Comparison of ENCODE assay signal across 1 cellular context in genomic region chr22:50012201-50013181, GRCh38.
A peak's percentile ranks its signal among the peaks of the same experiment; 100 is the strongest.
TF ChIP-seq lines count a peak whose summit lies in the region.

Gene IL17REL, minus strand, starts transcription at chr22:50012765. Its CDS starts 119 bp downstream, at chr22:50012646.

TF ChIP-seq in HepG2, 621 proteins besides CTCF, POLR2A, EP300 and RAD21 (continued from another document):
- TF ChIP-seq ZNF710 (CRISPR knock-in tag; IDR thresholded peaks at IDR 0.05; ENCODE audit: borderline replicate concordance) (no peak), ZNF704 (CRISPR knock-in tag; IDR thresholded peaks at IDR 0.05; ENCODE audit: borderline replicate concordance) (no peak), EED (CRISPR knock-in tag; IDR thresholded peaks at IDR 0.05) (no peak), TFAP4 (IDR thresholded peaks at IDR 0.05; ENCODE audit: borderline replicate concordance, low read depth) (peak; percentile 24; the same call in 1 of the 2 replicates), MYPOP (CRISPR knock-in tag; IDR thresholded peaks at IDR 0.05) (no peak), ZNF570 (CRISPR knock-in tag; IDR thresholded peaks at IDR 0.05; ENCODE audit: borderline replicate concordance) (no peak), STAG1 (CRISPR knock-in tag; IDR thresholded peaks at IDR 0.05) (peak; percentile 60)
